ENCODE assay signal across 8 cellular contexts in the genomic region with DNA sequence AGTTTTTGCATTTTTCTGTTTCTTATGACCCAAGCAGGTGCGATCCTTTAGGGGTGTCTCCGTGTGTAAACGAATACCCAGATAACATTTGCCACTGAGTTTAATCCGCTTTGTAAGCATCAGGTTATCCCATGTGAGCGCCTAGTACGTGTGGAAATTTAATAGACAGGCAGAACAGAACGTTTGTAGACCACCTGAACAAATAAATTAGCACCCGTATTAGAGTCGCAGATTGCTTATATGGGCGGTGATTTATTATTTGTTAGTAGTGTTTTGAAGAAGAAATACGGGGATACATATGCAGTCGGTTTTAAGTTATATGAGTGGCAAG. TPM values are rescaled to one million over a fixed set of nuclear protein-coding genes. Genes with fewer than 3 reads are reported as not detected.
DNase-seq lines count a peak whose midpoint lies in the region; ATAC-seq, FAIRE-seq and TF ChIP-seq lines count a peak whose summit lies in the region.

No MANE protein-coding gene starts in this region.

- H3K9ac ChIP-seq in K562 (ENCODE audit: insufficient read depth in 1 of 2, low read depth in 2 of 2, low read length in 2 of 2) (peak overlapping the region; percentile 62 to 76), mesenchymal stem cell (ENCODE audit: low read length) (peak overlapping the region; percentile 99)

- intact Hi-C loops in Right ventricle myocardium inferior (cut with DNase I) (loop anchor here (1.0 to 2.0 kb wide), 2 partner anchors 29 to 189 kb away; a partner anchor contains a TSS), cardiac septum (cut with DNase I) (loop anchor here (1.0 to 5.0 kb wide), 2 partner anchors 33 to 39 kb away; a partner anchor contains a TSS), K562 (cut with micrococcal nuclease) (loop anchor here (5.0 kb wide), 1 partner anchor 39 kb away; a partner anchor contains a TSS)

- H3K4ac ChIP-seq in mesenchymal stem cell (ENCODE audit: low read depth in 1 of 2, low read length in 2 of 2): peak overlapping the region in 1 of 2 experiments; percentile 62

- no peak overlapping the region for H4K91ac ChIP-seq in mesenchymal stem cell (ENCODE audit: low read length)

- no peak for FAIRE-seq in K562 (lab: Jason Lieb, UNC)

- H3K4me1 ChIP-seq in K562 (replicated peaks in 1 of 2; ENCODE audit: control insufficient read depth in 2 of 2, insufficient read depth in 2 of 2, low read length in 2 of 2) (no peaks in the 10 kb centered on the region), mesenchymal stem cell (ENCODE audit: control insufficient read depth, insufficient read depth, low read depth, low read length) (no peaks in the 10 kb centered on the region)

- DNase-seq in Right ventricle myocardium inferior (ENCODE audit: missing footprints) (no peak), cardiac septum (ENCODE audit: low spot score) (no peak), K562 (ENCODE audit: extremely low read depth in 1 of 4, low spot score in 3 of 4) (no peak), mesenchymal stem cell (no peak), AG08395 (ENCODE audit: low spot score) (no peak), DMS53 treated with DMSO at 0.1 percent for 48 hours (lab: John Stamatoyannopoulos, UW; ENCODE audit: unreplicated experiment) (no peak), amniotic stem cell (lab: John Stamatoyannopoulos, UW) (no peak)

- H3K79me1 ChIP-seq in mesenchymal stem cell (replicated peaks; ENCODE audit: low read length, poor library complexity, severe bottlenecking): peaks cover 6% of the 10 kb centered on the region

- H3K23ac ChIP-seq in mesenchymal stem cell (ENCODE audit: low read length in 2 of 2): no peak overlapping the region

- peaks cover 45% of the 10 kb centered on the region for H3K79me2 ChIP-seq in K562 (ENCODE audit: control insufficient read depth, insufficient read depth, low read length)

- H2AFZ ChIP-seq in K562 (ENCODE audit: low read depth, low read length) (peak overlapping the region; percentile 91), mesenchymal stem cell (ENCODE audit: low read depth, low read length) (no peak overlapping the region)

- TSS peak; percentile 84 for BruUV-seq in K562 (replicated peaks; lab: Mats Ljungman, UMichigan)

- H3K36me3 ChIP-seq in K562 (ENCODE audit: control insufficient read depth, insufficient read depth, low read length) (peaks cover 24% of the 10 kb centered on the region), mesenchymal stem cell (ENCODE audit: control insufficient read depth in 1 of 2, insufficient read depth in 2 of 2, low read depth in 1 of 2, low read length in 2 of 2) (peaks cover 0 to 10% of the 10 kb centered on the region in 2 experiments)

- H3K27me3 ChIP-seq in K562 (ENCODE audit: control insufficient read depth in 2 of 2, insufficient read depth in 2 of 2, low read length in 2 of 2) (no peaks in the 10 kb centered on the region), mesenchymal stem cell (ENCODE audit: control insufficient read depth in 1 of 2, insufficient read depth in 1 of 2, low read length in 2 of 2) (no peaks in the 10 kb centered on the region)

- H2BK15ac ChIP-seq in mesenchymal stem cell (ENCODE audit: low read depth, poor library complexity, severe bottlenecking): no peak overlapping the region

- no peak overlapping the region for H3K14ac ChIP-seq in mesenchymal stem cell (ENCODE audit: low read length in 2 of 2)

- no peak overlapping the region for H2AK5ac ChIP-seq in mesenchymal stem cell (ENCODE audit: low read length, severe bottlenecking)

- WGBS in K562 (ENCODE audit: insufficient coverage, low coverage, missing lambda C conversion rate): 0% methylated on average over 12 of the region's 12 CpGs
- WGBS in mesenchymal stem cell: 0% methylated on average over 11 of the region's 12 CpGs

- TF ChIP-seq RAD21 in K562 (CRISPR knock-in tag; conservative IDR thresholded peaks at IDR 0.05 in 1 of 2, IDR thresholded peaks at IDR 0.05 in 1 of 2): no peak

- H3K9me1 ChIP-seq in K562 (ENCODE audit: control insufficient read depth, insufficient read depth, low read length): no peaks in the 10 kb centered on the region

- H4K20me1 ChIP-seq in K562 (replicated peaks; ENCODE audit: control insufficient read depth, insufficient read depth, low read length): no peaks in the 10 kb centered on the region

- no peak overlapping the region for H2BK12ac ChIP-seq in mesenchymal stem cell (ENCODE audit: low read length in 2 of 2)

- CTCF ChIA-PET in K562 (lab: Yijun Ruan, JAX; ENCODE audit: low intra/inter-chr PET ratio): no interaction called here

- no peaks in the 10 kb centered on the region for H3K9me3 ChIP-seq in K562 (replicated peaks; ENCODE audit: control insufficient read depth, insufficient read depth, low read depth, low read length)
- H3K9me3 ChIP-seq in mesenchymal stem cell (ENCODE audit: control insufficient read depth, low read length): no peaks in the 10 kb centered on the region

- peak; percentile 26 for ATAC-seq in Right ventricle myocardium inferior
- ATAC-seq in HG03457 (IDR thresholded peaks at IDR 0.05; ENCODE audit: unreplicated experiment): peak; percentile 16
- peak; percentile 26 for ATAC-seq in K562

- in situ Hi-C loops in K562 (cut with MboI): loop anchor here (25.0 kb wide), 1 partner anchor 1084 kb away; a partner anchor contains a TSS

- TF ChIP-seq EP300 in K562 (IDR thresholded peaks at IDR 0.05; ENCODE audit: low read length): no peak

- POLR2A ChIA-PET in K562 (lab: Yijun Ruan, JAX): interaction anchor here (1.2 kb wide), 1 partner anchor 11 kb away, joined by 4 read pairs; a partner anchor contains a TSS

- H3K27ac ChIP-seq in K562 (ENCODE audit: extremely low read depth, low read depth, low read length) (peak overlapping the region; percentile 58), mesenchymal stem cell (ENCODE audit: low read length, poor library complexity, severe bottlenecking) (peak overlapping the region; percentile 75)

- no peak overlapping the region for H4K8ac ChIP-seq in mesenchymal stem cell (ENCODE audit: low read length)

- H3K4me2 ChIP-seq in K562 (ENCODE audit: insufficient read depth, low read length): peak overlapping the region; percentile 94
- peak overlapping the region; percentile 73 for H3K4me2 ChIP-seq in mesenchymal stem cell (ENCODE audit: low read length, poor library complexity, severe bottlenecking)

- no peak overlapping the region for H2BK5ac ChIP-seq in mesenchymal stem cell (ENCODE audit: low read depth, low read length, poor library complexity, severe bottlenecking)

- no peak for TF ChIP-seq POLR2A in K562 (conservative IDR thresholded peaks at IDR 0.05)

- H3K18ac ChIP-seq in mesenchymal stem cell (ENCODE audit: low read depth in 1 of 2, low read length in 2 of 2): peak overlapping the region in 1 of 2 experiments; percentile 37

- TF ChIP-seq CTCF in K562 (IDR thresholded peaks at IDR 0.05 in 2 of 3, conservative IDR thresholded peaks at IDR 0.05 in 1 of 3; ENCODE audit: insufficient read depth in 2 of 3, low read depth in 1 of 3, low read length in 3 of 3): no peak

- H3K4me3 ChIP-seq in K562 (peak overlapping the region; percentile 90), mesenchymal stem cell (ENCODE audit: insufficient read depth in 1 of 2, low read depth in 1 of 2, low read length in 2 of 2) (peak overlapping the region; percentile 4 to 96)

- no peak overlapping the region for H2BK120ac ChIP-seq in mesenchymal stem cell (ENCODE audit: low read depth, low read length)

RNA-seq across cellular contexts. Expression of a gene that starts 0.3 kb away (rescaled TPM):
- total RNA-seq in Right ventricle myocardium inferior (2.0 TPM), cardiac septum (2.5 TPM), K562 (2014; rRNA removed) (0.41 and 0.86 TPM in 2 replicates), K562 (2014; rRNA removed; fragmentation: Illumina TruSeq; extraction: Trizol) (2.4 and 2.5 TPM in 2 replicates), K562 (2015; rRNA removed; fragmentation: Illumina TruSeq; extraction: Trizol) (1.1 and 1.7 TPM in 2 replicates), K562 (2021) (1.0 and 1.5 TPM in 2 replicates)
- total RNA-seq in K562 (2011; cell fraction: chromatin; rRNA removed; ENCODE audit: low replicate concordance): 0.76 and 1.6 TPM in 2 replicates
- total RNA-seq in K562 (2011; cell fraction: nucleolus; rRNA removed): 0.33 and 0.39 TPM in 2 replicates
- 0.29 and 0.31 TPM in 2 replicates for total RNA-seq in K562 (2011; cell fraction: nucleoplasm; rRNA removed)
- polyA plus RNA-seq in K562 (2011; rRNA removed) (1.8 and 2.9 TPM in 2 replicates), K562 (2014; fragmentation: Illumina TruSeq; extraction: Trizol) (2.1 and 2.5 TPM in 2 replicates), K562 (2014; fragmentation: Nextera tagmentation; extraction: Ambion mirVana) (1 to 10 TPM; 3.7 to 4.4 TPM), K562 (2014; rRNA removed) (1.2 and 3.7 TPM in 2 replicates)
- polyA plus RNA-seq in K562 (2011; cell fraction: cytosol; rRNA removed): 0.33 and 0.86 TPM in 2 replicates
- polyA plus RNA-seq in K562 (2011; cell fraction: nucleus; rRNA removed): 0.51 and 1.1 TPM in 2 replicates
- 1.00 and 1.2 TPM in 2 replicates for polyA plus RNA-seq in K562 (2012)
- 0.96 and 1.2 TPM in 2 replicates for polyA minus RNA-seq in K562 (2011; rRNA and poly(A)+ RNA removed)
- 0.76 TPM in 1 of 2 replicates, not detected in the other for polyA minus RNA-seq in K562 (2011; cell fraction: cytosol; rRNA and poly(A)+ RNA removed)
- polyA minus RNA-seq in K562 (2011; cell fraction: nucleus; rRNA and poly(A)+ RNA removed): 0.40 and 0.56 TPM in 2 replicates
- 1.8 TPM for polyA plus RNA-seq in mesenchymal stem cell (2013, experiment 1 of 2)
- polyA plus RNA-seq in mesenchymal stem cell (2013, experiment 2 of 2): 1.4 TPM

RNA-seq across cellular contexts. Expression of a gene that starts 0.5 kb away (rescaled TPM):
- total RNA-seq in Right ventricle myocardium inferior (48.0 TPM), cardiac septum (51.7 TPM), K562 (2014; rRNA removed) (14.5 and 24.6 TPM in 2 replicates), K562 (2014; rRNA removed; fragmentation: Illumina TruSeq; extraction: Trizol) (33.4 and 50.2 TPM in 2 replicates), K562 (2015; rRNA removed; fragmentation: Illumina TruSeq; extraction: Trizol) (32.2 and 35.4 TPM in 2 replicates), K562 (2021) (60.8 and 66.7 TPM in 2 replicates)
- total RNA-seq in K562 (2011; cell fraction: chromatin; rRNA removed; ENCODE audit: low replicate concordance): 17.2 and 42.9 TPM in 2 replicates
- 9.3 and 10.5 TPM in 2 replicates for total RNA-seq in K562 (2011; cell fraction: nucleolus; rRNA removed)
- total RNA-seq in K562 (2011; cell fraction: nucleoplasm; rRNA removed): 16.9 and 22.6 TPM in 2 replicates
- polyA plus RNA-seq in K562 (2011; rRNA removed) (8.1 and 19.3 TPM in 2 replicates), K562 (2014; fragmentation: Illumina TruSeq; extraction: Trizol) (49.1 and 56.9 TPM in 2 replicates), K562 (2014; fragmentation: Nextera tagmentation; extraction: Ambion mirVana) (10 to 100 TPM in 1 of 2 experiments, 1 to 10 TPM in 1; 7.7 to 16.2 TPM), K562 (2014; rRNA removed) (15.2 and 24.2 TPM in 2 replicates)
- 4.8 and 6.1 TPM in 2 replicates for polyA plus RNA-seq in K562 (2011; cell fraction: cytosol; rRNA removed)
- 8.5 and 10.6 TPM in 2 replicates for polyA plus RNA-seq in K562 (2011; cell fraction: nucleus; rRNA removed)
- polyA plus RNA-seq in K562 (2012): 29.8 and 56.2 TPM in 2 replicates
- polyA minus RNA-seq in K562 (2011; rRNA and poly(A)+ RNA removed): 16.1 and 24.4 TPM in 2 replicates
- 9.9 and 15.4 TPM in 2 replicates for polyA minus RNA-seq in K562 (2011; cell fraction: cytosol; rRNA and poly(A)+ RNA removed)
- polyA minus RNA-seq in K562 (2011; cell fraction: nucleus; rRNA and poly(A)+ RNA removed): 22.5 and 42.8 TPM in 2 replicates
- 58.2 TPM for polyA plus RNA-seq in mesenchymal stem cell (2013, experiment 1 of 2)
- 50.6 TPM for polyA plus RNA-seq in mesenchymal stem cell (2013, experiment 2 of 2)

RNA-seq across cellular contexts. Expression of a gene that starts 10.2 kb away (rescaled TPM):
- total RNA-seq in Right ventricle myocardium inferior (0.30 TPM), cardiac septum (not detected), K562 (2014; rRNA removed) (not detected in 2 replicates), K562 (2014; rRNA removed; fragmentation: Illumina TruSeq; extraction: Trizol) (not detected in 2 replicates), K562 (2015; rRNA removed; fragmentation: Illumina TruSeq; extraction: Trizol) (not detected in 2 replicates), K562 (2021) (not detected in 2 replicates)
- total RNA-seq in K562 (2011; cell fraction: chromatin; rRNA removed; ENCODE audit: low replicate concordance): not detected in 2 replicates
- not detected in 2 replicates for total RNA-seq in K562 (2011; cell fraction: nucleolus; rRNA removed)
- total RNA-seq in K562 (2011; cell fraction: nucleoplasm; rRNA removed): not detected in 2 replicates
- polyA plus RNA-seq in K562 (2011; rRNA removed) (not detected in 2 replicates), K562 (2014; fragmentation: Illumina TruSeq; extraction: Trizol) (not detected in 2 replicates), K562 (2014; fragmentation: Nextera tagmentation; extraction: Ambion mirVana) (under 1 TPM; 0.10 to 0.14 TPM), K562 (2014; rRNA removed) (not detected in 2 replicates)
- polyA plus RNA-seq in K562 (2011; cell fraction: cytosol; rRNA removed): not detected in 2 replicates
- not detected in 2 replicates for polyA plus RNA-seq in K562 (2011; cell fraction: nucleus; rRNA removed)
- 0.03 and 0.14 TPM in 2 replicates for polyA plus RNA-seq in K562 (2012)
- polyA minus RNA-seq in K562 (2011; rRNA and poly(A)+ RNA removed): not detected in 2 replicates
- polyA minus RNA-seq in K562 (2011; cell fraction: cytosol; rRNA and poly(A)+ RNA removed): not detected in 2 replicates
- polyA minus RNA-seq in K562 (2011; cell fraction: nucleus; rRNA and poly(A)+ RNA removed): not detected in 2 replicates
- polyA plus RNA-seq in mesenchymal stem cell (2013, experiment 1 of 2): 0.26 TPM
- 0.19 TPM for polyA plus RNA-seq in mesenchymal stem cell (2013, experiment 2 of 2)

RNA-seq across cellular contexts. Expression of a gene that starts 39.5 kb away (rescaled TPM):
- 5.6 TPM for total RNA-seq in Right ventricle myocardium inferior
- total RNA-seq in cardiac septum: 1.9 TPM
- total RNA-seq in K562 (2011; cell fraction: chromatin; rRNA removed; ENCODE audit: low replicate concordance): not detected in 2 replicates
- total RNA-seq in K562 (2011; cell fraction: nucleolus; rRNA removed): not detected in 2 replicates
- total RNA-seq in K562 (2011; cell fraction: nucleoplasm; rRNA removed): not detected in 2 replicates
- total RNA-seq in K562 (2014; rRNA removed): not detected in 2 replicates
- 0.03 and 0.07 TPM in 2 replicates for total RNA-seq in K562 (2014; rRNA removed; fragmentation: Illumina TruSeq; extraction: Trizol)
- not detected in 2 replicates for total RNA-seq in K562 (2015; rRNA removed; fragmentation: Illumina TruSeq; extraction: Trizol)
- total RNA-seq in K562 (2021): not detected in 2 replicates
- not detected in 2 replicates for polyA plus RNA-seq in K562 (2011; rRNA removed)
- polyA plus RNA-seq in K562 (2011; cell fraction: cytosol; rRNA removed): not detected in 2 replicates
- not detected in 2 replicates for polyA plus RNA-seq in K562 (2011; cell fraction: nucleus; rRNA removed)
- 0.03 and 0.05 TPM in 2 replicates for polyA plus RNA-seq in K562 (2012)
- not detected in 2 replicates for polyA plus RNA-seq in K562 (2014; fragmentation: Illumina TruSeq; extraction: Trizol)
- polyA plus RNA-seq in K562 (2014; fragmentation: Nextera tagmentation; extraction: Ambion mirVana): not detected
- polyA plus RNA-seq in K562 (2014; rRNA removed): not detected in 2 replicates
- polyA minus RNA-seq in K562 (2011; rRNA and poly(A)+ RNA removed): not detected in 2 replicates
- not detected in 2 replicates for polyA minus RNA-seq in K562 (2011; cell fraction: cytosol; rRNA and poly(A)+ RNA removed)
- not detected in 2 replicates for polyA minus RNA-seq in K562 (2011; cell fraction: nucleus; rRNA and poly(A)+ RNA removed)
- 0.04 TPM for polyA plus RNA-seq in mesenchymal stem cell (2013, experiment 1 of 2)
- polyA plus RNA-seq in mesenchymal stem cell (2013, experiment 2 of 2): 0.03 TPM
